In the genomic region with DNA sequence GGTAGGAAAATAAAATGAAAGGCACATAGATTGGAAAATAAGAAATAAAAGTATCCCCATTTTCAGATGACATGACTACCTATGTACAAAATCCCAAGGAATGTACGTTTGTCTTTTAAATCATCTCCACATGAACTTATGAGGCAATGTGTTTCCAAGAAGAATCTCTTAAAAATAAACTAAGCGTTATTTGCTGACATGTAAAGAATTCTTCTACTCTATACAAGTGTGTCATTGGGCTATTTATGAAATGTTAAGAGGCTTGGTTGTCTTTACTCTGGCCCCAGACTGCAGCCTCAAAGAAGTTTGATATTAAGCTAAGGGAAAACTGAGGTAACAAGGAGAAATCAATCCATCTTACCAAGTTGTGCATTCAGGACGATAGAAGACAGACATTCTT, we compare ENCODE assay signal across 10 cellular contexts. TPM values are rescaled to one million over a fixed set of nuclear protein-coding genes. Genes with fewer than 3 reads are reported as not detected.
"Had no signal": no experiment of that assay in that cellular context is flagged by ENCODE, and none has a peak within 500 bp of the region (broad histone marks: within the 10 kb centered on the region; RNA-seq: fewer than 3 reads in every experiment).

No MANE protein-coding gene starts in this region.

- H3K36me3 Mint-ChIP-seq: IgD-negative memory B cell had no signal

- H3K27ac ChIP-seq: GM23248 had no signal

- ATAC-seq: HCT116 had no signal

- H3K9me3 Mint-ChIP-seq: HFFc6 had no signal

- DNase-seq: GM23248, GOT3, H7, HFFc6, KG1 had no signal

- H3K4me3 ChIP-seq: GM23248, HAP-1 had no signal

- H2AFZ ChIP-seq: GM23248 had no signal

- H3K27ac Mint-ChIP-seq: HFFc6, IgD-negative memory B cell had no signal

- H3K4me3 Mint-ChIP-seq: HFFc6, IgD-negative memory B cell had no signal

- H3K9me3 ChIP-seq: HAP-1 had no signal

- H3K9ac ChIP-seq: GM23248 had no signal

- H3K4me1 ChIP-seq: HAP-1 had no signal

- FAIRE-seq: HTR-8/SVneo had no signal

- H3K4me1 Mint-ChIP-seq: IgD-negative memory B cell had no signal

- H3K36me3 ChIP-seq: HAP-1 had no signal

RNA-seq across cellular contexts. Expression of a gene that starts 17.1 kb away (rescaled TPM):
- total RNA-seq: HT-29 had no signal
